In genomic region chr1:58017641-58018040, GRCh38 we compare ENCODE assay signal across 1 cellular context.
TF ChIP-seq lines count a peak whose summit lies in the region.

No MANE protein-coding gene starts in this region.

TF ChIP-seq in GM23338, 12 proteins besides CTCF, POLR2A, EP300 and RAD21 (continued from another document):
- no peak for TF ChIP-seq ZNF462 (CRISPR knock-in tag; IDR thresholded peaks at IDR 0.05)
